ENCODE assay signal across 19 cellular contexts in genomic region chr22:31881867-31882266, GRCh38.
"Had no signal": no experiment of that assay in that cellular context is flagged by ENCODE, and none has a peak within 500 bp of the region (broad histone marks: within the 10 kb centered on the region; RNA-seq: fewer than 3 reads in every experiment).

No MANE protein-coding gene starts in this region.

- ATAC-seq: effector memory CD8-positive, alpha-beta T cell; heart right ventricle; lower lobe of right lung; natural killer cell; sciatic nerve; stimulated activated naive CD8-positive, alpha-beta T cell treated with anti-CD3 and anti-CD28 coated beads, Interleukin-15, amount 100 ng/mL, for 72 hours had no signal

- H3K27ac Mint-ChIP-seq: effector memory CD8-positive, alpha-beta T cell; natural killer cell; stimulated activated naive CD8-positive, alpha-beta T cell treated with anti-CD3 and anti-CD28 coated beads, Interleukin-15, amount 100 ng/mL, for 72 hours had no signal

- H3K9me3 Mint-ChIP-seq: central memory CD8-positive, alpha-beta T cell; effector memory CD8-positive, alpha-beta T cell; natural killer cell; neural crest cell; stimulated activated naive CD8-positive, alpha-beta T cell treated with anti-CD3 and anti-CD28 coated beads, Interleukin-15, amount 100 ng/mL, for 72 hours had no signal

- DNase-seq: dermis blood vessel endothelial cell; effector memory CD8-positive, alpha-beta T cell; esophagus squamous epithelium; foreskin melanocyte; glutamatergic neuron; heart right ventricle; kidney; left ventricle myocardium inferior; lower lobe of right lung; natural killer cell; stimulated activated CD4-positive, alpha-beta T cell treated with anti-CD3 and anti-CD28 coated beads, Interleukin-2, amount 100 ng/mL, for 24 hours; stimulated activated CD4-positive, alpha-beta T cell treated with anti-CD3 and anti-CD28 coated beads, Interleukin-4, amount 100 ng/mL, for 4 hours; stimulated activated naive CD4-positive, alpha-beta T cell; stimulated activated naive CD8-positive, alpha-beta T cell treated with anti-CD3 and anti-CD28 coated beads, Interleukin-15, amount 100 ng/mL, for 72 hours; thyroid gland; upper lobe of left lung had no signal

- H3K27me3 Mint-ChIP-seq: central memory CD8-positive, alpha-beta T cell; effector memory CD8-positive, alpha-beta T cell; stimulated activated naive CD8-positive, alpha-beta T cell treated with anti-CD3 and anti-CD28 coated beads, Interleukin-15, amount 100 ng/mL, for 72 hours had no signal

- H3K4me1 Mint-ChIP-seq: central memory CD8-positive, alpha-beta T cell; neural crest cell; stimulated activated naive CD8-positive, alpha-beta T cell treated with anti-CD3 and anti-CD28 coated beads, Interleukin-15, amount 100 ng/mL, for 72 hours had no signal

- H3K4me3 Mint-ChIP-seq: central memory CD8-positive, alpha-beta T cell; effector memory CD8-positive, alpha-beta T cell; natural killer cell; neural crest cell; stimulated activated naive CD8-positive, alpha-beta T cell treated with anti-CD3 and anti-CD28 coated beads, Interleukin-15, amount 100 ng/mL, for 72 hours had no signal
